Comparison of ENCODE assay signal across 15 cellular contexts in the genomic region with DNA sequence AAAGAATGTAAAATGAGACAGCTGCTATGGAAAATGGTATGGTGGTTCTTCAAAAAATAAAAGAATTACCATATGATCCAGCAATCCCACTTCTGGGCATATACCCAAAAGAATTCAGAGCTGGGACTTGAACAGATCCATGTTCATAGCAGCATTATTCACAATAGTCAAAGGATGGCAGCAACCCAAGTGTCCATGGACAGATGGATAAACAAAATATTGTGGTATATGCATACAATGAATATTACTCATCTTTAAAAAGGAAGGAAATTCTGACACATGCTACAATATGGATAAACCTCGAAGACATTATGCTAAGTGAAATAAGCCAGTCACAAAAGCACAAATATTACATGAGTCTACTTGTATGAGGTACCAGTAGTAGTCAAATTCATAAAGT. TPM values are rescaled to one million over a fixed set of nuclear protein-coding genes. Genes with fewer than 3 reads are reported as not detected.
DNase-seq lines count a peak whose midpoint lies in the region; ATAC-seq and TF ChIP-seq lines count a peak whose summit lies in the region.
"Had no signal": no experiment of that assay in that cellular context is flagged by ENCODE, and none has a peak within 500 bp of the region (broad histone marks: within the 10 kb centered on the region; RNA-seq: fewer than 3 reads in every experiment).

No MANE protein-coding gene starts in this region.

- H3K9me3 ChIP-seq in adipocyte (ENCODE audit: control insufficient read depth, low read length) (no peaks in the 10 kb centered on the region), esophagus squamous epithelium (no peaks in the 10 kb centered on the region)

- H3K4me3 ChIP-seq in adipocyte (ENCODE audit: low read length) (no peak overlapping the region), fibroblast of mammary gland (ENCODE audit: control insufficient read depth, low read depth, low read length) (no peak overlapping the region), skeletal muscle cell (ENCODE audit: low read depth, low read length) (no peak overlapping the region), esophagus squamous epithelium (no peak overlapping the region)

- no peak for ATAC-seq in HG03039 (IDR thresholded peaks at IDR 0.05; ENCODE audit: unreplicated experiment)
- ATAC-seq: left cardiac atrium had no signal

- H3K36me3 ChIP-seq in adipocyte (ENCODE audit: control insufficient read depth, insufficient read depth, low read length, severe bottlenecking) (peaks cover 52% of the 10 kb centered on the region), esophagus squamous epithelium (peaks cover 0 to 97% (median 35%) of the 10 kb centered on the region in 3 donors)

- DNase-seq in HCEC 1CT (peak; percentile 96), adipocyte (ENCODE audit: low read depth) (peak; percentile 76), fibroblast of mammary gland (ENCODE audit: low read depth) (peak; percentile 91), skeletal muscle cell (ENCODE audit: low read depth) (peak; percentile 67), DMS153 (lab: John Stamatoyannopoulos, UW) (no peak), NCI-H1694 treated with DMSO at 0.1 percent for 48 hours (lab: John Stamatoyannopoulos, UW) (no peak), esophagus squamous epithelium (lab: John Stamatoyannopoulos, UW) (no peak)
- DNase-seq: activated CD4-positive, alpha-beta T cell treated with anti-CD3 and anti-CD28 coated beads, Interleukin-2, amount 10 ng/mL, durations not matched to agents 24 days and 14 days; activated T-cell treated with anti-CD3 and anti-CD28 coated beads, Interleukin-2, amount 50 U/mL, for 48 hours; CD8-positive, alpha-beta memory T cell; effector CD8-positive, alpha-beta T cell; hippocampal formation; left cardiac atrium; T-helper 9 cell had no signal

- no peaks in the 10 kb centered on the region for H3K27me3 ChIP-seq in adipocyte (replicated peaks; ENCODE audit: control insufficient read depth, insufficient read depth, low read length)
- no peaks in the 10 kb centered on the region for H3K27me3 ChIP-seq in esophagus squamous epithelium

- no peak overlapping the region for H3K9ac ChIP-seq in adipocyte (ENCODE audit: low read length)

- H3K4me1 ChIP-seq in adipocyte (ENCODE audit: control insufficient read depth, insufficient read depth, low read length) (no peaks in the 10 kb centered on the region), esophagus squamous epithelium (no peaks in the 10 kb centered on the region)

- H3K27ac ChIP-seq in esophagus squamous epithelium = no peak overlapping the region

- intact Hi-C loops in esophagus squamous epithelium (cut with DNase I) = no loop called here

- no peak for TF ChIP-seq CTCF in fibroblast of mammary gland (conservative IDR thresholded peaks at IDR 0.05; ENCODE audit: control insufficient read depth, insufficient read depth, low read depth, low read length)
- TF ChIP-seq CTCF in esophagus squamous epithelium (IDR thresholded peaks at IDR 0.05) = no peak

- 37 to 41% methylated on average over 1 of the region's 1 CpG for WGBS in esophagus squamous epithelium, 2 donors

- TF ChIP-seq POLR2A in esophagus squamous epithelium (IDR thresholded peaks at IDR 0.05) = no peak

RNA-seq across cellular contexts. Expression of a gene that starts 9.1 kb away (rescaled TPM):
- total RNA-seq in esophagus squamous epithelium = 10 to 100 TPM in 3 of 4 donors, 1 to 10 TPM in 1; 6.3 to 20.4 (median 11.4) TPM

RNA-seq across cellular contexts. Expression of a gene that starts 9.4 kb away (rescaled TPM):
- total RNA-seq in esophagus squamous epithelium = 10 to 100 TPM; 36.2 to 51.3 (median 48.4) TPM

RNA-seq across cellular contexts. Expression of a gene that starts 11.7 kb away (rescaled TPM):
- total RNA-seq in esophagus squamous epithelium = 10 to 100 TPM; 43.8 to 51.9 (median 47.6) TPM

RNA-seq across cellular contexts. Expression of a gene that starts 43.5 kb away (rescaled TPM):
- total RNA-seq in esophagus squamous epithelium = 10 to 100 TPM; 26.0 to 65.0 (median 33.7) TPM

RNA-seq across cellular contexts. Expression of a gene that starts 58.5 kb away (rescaled TPM):
- total RNA-seq in esophagus squamous epithelium = 1 to 10 TPM in 3 of 4 donors, under 1 TPM in 1; 0.83 to 5.1 (median 1.9) TPM

Comparison
In these comparisons a context has a peak if more than half of its experiments do, and no peak if none do; other contexts are left out.
1. DNase-seq: peak in HCEC 1CT (single experiment), adipocyte (single experiment), fibroblast of mammary gland (single experiment) and skeletal muscle cell (single experiment); none in DMS153 (single experiment), NCI-H1694 treated with DMSO at 0.1 percent for 48 hours (single experiment) and esophagus squamous epithelium (single experiment).